In genomic region chr12:42770261-42770660, GRCh38 we compare ENCODE assay signal across 27 cellular contexts.
"Had no signal": no experiment of that assay in that cellular context is flagged by ENCODE, and none has a peak within 500 bp of the region (broad histone marks: within the 10 kb centered on the region; RNA-seq: fewer than 3 reads in every experiment).

No MANE protein-coding gene starts in this region.

- H3K9me3 ChIP-seq: lower lobe of right lung, ovary, right lobe of liver, thyroid gland, vagina had no signal

- H3K36me3 ChIP-seq: gastroesophageal sphincter, heart left ventricle, lower lobe of right lung, ovary, right lobe of liver, stomach, thyroid gland, vagina had no signal

- ATAC-seq: esophagus mucosa, gastroesophageal sphincter, left lobe of liver, lower lobe of right lung, natural killer cell had no signal

- H3K27ac ChIP-seq: dorsolateral prefrontal cortex, epithelial cell of prostate, gastroesophageal sphincter, hepatocyte, lower lobe of right lung, ovary, right lobe of liver, stomach, thyroid gland, vagina had no signal

- H3K4me1 ChIP-seq: gastroesophageal sphincter, lower lobe of right lung, right lobe of liver, stomach, thyroid gland, vagina had no signal

- H3K27me3 ChIP-seq: dorsolateral prefrontal cortex, gastroesophageal sphincter, heart left ventricle, hepatocyte, ovary, right lobe of liver, stomach, thyroid gland, vagina had no signal

- FAIRE-seq: colon, kidney had no signal

- H3K4me3 ChIP-seq: dorsolateral prefrontal cortex, gastroesophageal sphincter, heart left ventricle, hepatocyte, lower lobe of right lung, ovary, right lobe of liver, smooth muscle cell, stomach, thyroid gland, vagina had no signal

- DNase-seq: dorsolateral prefrontal cortex; effector CD4-positive, alpha-beta T cell; foreskin fibroblast; heart left ventricle; kidney; lower lobe of right lung; natural killer cell; occipital lobe; ovary; retina; right lobe of liver; stimulated activated CD4-positive, alpha-beta T cell treated with anti-CD3 and anti-CD28 coated beads, Interleukin-12 subunit alpha, Interleukin-12 subunit beta, amount 100 ng/mL, for 4 hours; stimulated activated CD4-positive, alpha-beta T cell treated with anti-CD3 and anti-CD28 coated beads, Interleukin-1b, Interleukin-23, amount 100 ng/mL, for 48 hours; stimulated activated CD4-positive, alpha-beta T cell treated with anti-CD3 and anti-CD28 coated beads, Interleukin-4, amount 100 ng/mL, for 1 hour; stimulated activated CD8-positive, alpha-beta memory T cell treated with anti-CD3 and anti-CD28 coated beads, Interleukin-4, amount 100 ng/mL, for 48 hours; stimulated activated naive CD4-positive, alpha-beta T cell; stomach; thyroid gland; trophoblast cell had no signal
